17 cellular contexts compared by ENCODE assay signal in the genomic region with DNA sequence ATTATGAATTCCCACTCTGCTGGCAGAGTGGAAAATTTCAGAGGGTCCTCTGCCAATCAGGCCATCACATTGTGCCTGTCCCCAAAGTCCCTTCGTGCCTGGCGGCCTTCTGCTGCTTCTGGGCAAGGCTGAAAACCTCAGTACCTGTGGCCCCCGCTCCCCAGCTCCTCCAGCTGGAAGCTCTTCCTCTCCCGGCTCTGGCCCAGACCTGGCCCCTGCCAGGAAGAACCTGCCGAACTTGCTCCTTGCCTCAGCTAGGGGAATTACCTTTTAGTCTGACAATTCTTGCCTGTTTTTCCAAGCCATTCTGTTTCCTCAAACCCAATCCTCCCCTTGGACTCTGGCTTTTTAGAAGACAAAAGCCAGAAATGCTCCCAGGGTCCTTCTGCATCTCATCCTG. TPM values are rescaled to one million over a fixed set of nuclear protein-coding genes. Genes with fewer than 3 reads are reported as not detected.
DNase-seq lines count a peak whose midpoint lies in the region; ATAC-seq and TF ChIP-seq lines count a peak whose summit lies in the region.
"Had no signal": no experiment of that assay in that cellular context is flagged by ENCODE, and none has a peak within 500 bp of the region (broad histone marks: within the 10 kb centered on the region; RNA-seq: fewer than 3 reads in every experiment).

No MANE protein-coding gene starts in this region.

- no peak overlapping the region for H2AFZ ChIP-seq in hepatocyte

- peak overlapping the region; percentile 45 for H3K4me2 ChIP-seq in hepatocyte

- no peak overlapping the region for H3K9ac ChIP-seq in colonic mucosa (ENCODE audit: low read depth in 2 of 2, low read length in 2 of 2)

- no peaks in the 10 kb centered on the region for H4K20me1 ChIP-seq in hepatocyte (ENCODE audit: insufficient read depth, poor library complexity, severe bottlenecking)

- intact Hi-C loops in left ventricle myocardium inferior (cut with micrococcal nuclease), result no loop called here
- intact Hi-C loops in cardiac septum (cut with DNase I), result loop anchor here (2.0 to 5.0 kb wide), 2 partner anchors 29 to 51 kb away; no protein-coding TSS in a partner anchor
- intact Hi-C loops in colonic mucosa (cut with DNase I), result no loop called here

- no peak overlapping the region for H3K4me3 ChIP-seq in left ventricle myocardium inferior
- no peak overlapping the region for H3K4me3 ChIP-seq in hepatocyte
- no peak overlapping the region for H3K4me3 ChIP-seq in colonic mucosa
- H3K4me3 ChIP-seq: GM12878 had no signal

- peaks cover 10% of the 10 kb centered on the region for H3K27me3 Mint-ChIP-seq in progenitor cell of endocrine pancreas

- no peak for TF ChIP-seq CTCF in left ventricle myocardium inferior (IDR thresholded peaks at IDR 0.05; ENCODE audit: borderline replicate concordance)
- no peak for TF ChIP-seq CTCF in hepatocyte (IDR thresholded peaks at IDR 0.05; ENCODE audit: poor library complexity)
- TF ChIP-seq CTCF in progenitor cell of endocrine pancreas (IDR thresholded peaks at IDR 0.05; ENCODE audit: unreplicated experiment), result no peak
- no peak for TF ChIP-seq CTCF in colonic mucosa (IDR thresholded peaks at IDR 0.05)

- peaks cover 13% of the 10 kb centered on the region for H3K4me1 Mint-ChIP-seq in progenitor cell of endocrine pancreas (ENCODE audit: low read depth)

- peak overlapping the region; percentile 76 for H3K27ac ChIP-seq in left ventricle myocardium inferior (replicated peaks)
- peak overlapping the region; percentile 48 for H3K27ac ChIP-seq in hepatocyte
- H3K27ac ChIP-seq in colonic mucosa, result no peak overlapping the region

- H3K9me2 ChIP-seq in hepatocyte (replicated peaks; ENCODE audit: insufficient read depth), result no peaks in the 10 kb centered on the region

- no peak overlapping the region for H3K4me3 Mint-ChIP-seq in progenitor cell of endocrine pancreas (ENCODE audit: low read depth)
- H3K4me3 Mint-ChIP-seq: activated CD8-positive, alpha-beta T cell treated with anti-CD3 and anti-CD28 coated beads for 36 hours had no signal

- H3K9me3 ChIP-seq in left ventricle myocardium inferior (replicated peaks) (no peaks in the 10 kb centered on the region), hepatocyte (ENCODE audit: low read depth) (no peaks in the 10 kb centered on the region), colonic mucosa (no peaks in the 10 kb centered on the region)

- H3K4me1 ChIP-seq in left ventricle myocardium inferior, result peaks cover 68% of the 10 kb centered on the region
- H3K4me1 ChIP-seq in hepatocyte (ENCODE audit: insufficient read depth), result peaks cover 8% of the 10 kb centered on the region
- no peaks in the 10 kb centered on the region for H3K4me1 ChIP-seq in colonic mucosa

- H3K36me3 Mint-ChIP-seq in progenitor cell of endocrine pancreas (ENCODE audit: insufficient read depth), result no peaks in the 10 kb centered on the region

- H3K9me3 Mint-ChIP-seq in progenitor cell of endocrine pancreas (ENCODE audit: low read depth), result no peaks in the 10 kb centered on the region
- H3K9me3 Mint-ChIP-seq: activated CD8-positive, alpha-beta T cell treated with anti-CD3 and anti-CD28 coated beads for 36 hours had no signal

- no peaks in the 10 kb centered on the region for H3K79me2 ChIP-seq in hepatocyte

- DNase-seq in left ventricle myocardium inferior (no peak), cardiac septum (ENCODE audit: low spot score) (no peak), hepatocyte (ENCODE audit: low spot score) (peak; percentile 8), progenitor cell of endocrine pancreas (ENCODE audit: low spot score, unreplicated experiment) (no peak), colonic mucosa (no peak), kidney glomerular epithelial cell (lab: John Stamatoyannopoulos, UW) (no peak)
- DNase-seq in stimulated activated naive CD8-positive, alpha-beta T cell treated with anti-CD3 and anti-CD28 coated beads, Interleukin-15, Interleukin-2, amounts not matched to agents 100 U/mL and 50 U/mL, for 24 hours, result no peak
- DNase-seq: activated CD8-positive, alpha-beta T cell treated with anti-CD3 and anti-CD28 coated beads for 36 hours; COR-L47; KG1; NCI-H1436; NCI-H446 treated with DMSO at 0.1 percent for 48 hours; stimulated activated naive CD4-positive, alpha-beta T cell had no signal

- H3K36me3 ChIP-seq in left ventricle myocardium inferior (no peaks in the 10 kb centered on the region), hepatocyte (replicated peaks; ENCODE audit: insufficient read depth, low read depth) (no peaks in the 10 kb centered on the region), colonic mucosa (no peaks in the 10 kb centered on the region)

- no peak for ATAC-seq in GM19452 (IDR thresholded peaks at IDR 0.05; ENCODE audit: unreplicated experiment)
- ATAC-seq in stimulated activated naive CD8-positive, alpha-beta T cell treated with anti-CD3 and anti-CD28 coated beads, Interleukin-15, Interleukin-2, amounts not matched to agents 100 U/mL and 50 U/mL, for 24 hours, result no peak
- ATAC-seq: activated CD8-positive, alpha-beta T cell treated with anti-CD3 and anti-CD28 coated beads for 36 hours; GM12878; left lobe of liver; SK-N-SH treated with all-trans-retinoic acid at 6 μM for 48 hours had no signal

- H3K27me3 ChIP-seq in left ventricle myocardium inferior (ENCODE audit: low read depth), result no peaks in the 10 kb centered on the region
- no peaks in the 10 kb centered on the region for H3K27me3 ChIP-seq in hepatocyte
- H3K27me3 ChIP-seq in colonic mucosa, result no peaks in the 10 kb centered on the region

- WGBS in hepatocyte (ENCODE audit: low lambda C conversion rate, missing lambda C conversion rate), result 83% methylated on average over 5 of the region's 5 CpGs

- peak overlapping the region; percentile 50 for H3K27ac Mint-ChIP-seq in progenitor cell of endocrine pancreas
- H3K27ac Mint-ChIP-seq: activated CD8-positive, alpha-beta T cell treated with anti-CD3 and anti-CD28 coated beads for 36 hours had no signal

RNA-seq across cellular contexts. Expression of a gene that starts 27.9 kb away (rescaled TPM):
- 1.9 TPM for total RNA-seq in left ventricle myocardium inferior
- total RNA-seq in cardiac septum, result 2.6 TPM
- total RNA-seq in hepatocyte, result 3.0 and 4.6 TPM in 2 replicates
- polyA plus RNA-seq in hepatocyte, result 1.2 and 2.5 TPM in 2 replicates
- 8.0 and 9.3 TPM in 2 replicates for total RNA-seq in progenitor cell of endocrine pancreas
- 1 to 10 TPM; 1.1 to 1.9 TPM for total RNA-seq in colonic mucosa
- total RNA-seq: activated CD8-positive, alpha-beta T cell treated with anti-CD3 and anti-CD28 coated beads for 36 hours; GM12878 had no signal
- polyA plus RNA-seq: GM12878 had no signal
